Comparison of ENCODE assay signal across 26 cellular contexts in genomic region chr2:159187095-159187494, GRCh38.
DNase-seq lines count a peak whose midpoint lies in the region; TF ChIP-seq lines count a peak whose summit lies in the region.
"Had no signal": no experiment of that assay in that cellular context is flagged by ENCODE, and none has a peak within 500 bp of the region (broad histone marks: within the 10 kb centered on the region; RNA-seq: fewer than 3 reads in every experiment).

No MANE protein-coding gene starts in this region.

- peaks cover 35% of the 10 kb centered on the region for H3K79me1 ChIP-seq in mesenchymal stem cell (replicated peaks; ENCODE audit: low read length, poor library complexity, severe bottlenecking)

- H2BK15ac ChIP-seq in mesenchymal stem cell (ENCODE audit: low read depth, poor library complexity, severe bottlenecking), result no peak overlapping the region

- H3K4me2 ChIP-seq in BLaER1 (peak overlapping the region; percentile 73), mesenchymal stem cell (ENCODE audit: low read length, poor library complexity, severe bottlenecking) (no peak overlapping the region)
- H3K4me2 ChIP-seq: neural progenitor cell had no signal

- 68% methylated on average over 6 of the region's 6 CpGs for WGBS in mesenchymal stem cell

- no peak overlapping the region for H4K91ac ChIP-seq in mesenchymal stem cell (ENCODE audit: low read length)

- POLR2A ChIA-PET in RWPE1 (lab: Yijun Ruan, JAX; ENCODE audit: low non-redundant PET), result no interaction called here

- H4K20me1 ChIP-seq in BLaER1, result no peaks in the 10 kb centered on the region

- H3K14ac ChIP-seq in mesenchymal stem cell (ENCODE audit: low read length in 2 of 2), result no peak overlapping the region

- H3K23ac ChIP-seq in mesenchymal stem cell (ENCODE audit: low read length in 2 of 2), result no peak overlapping the region

- H3K4me1 ChIP-seq in BLaER1 (peaks cover 63% of the 10 kb centered on the region), mesenchymal stem cell (ENCODE audit: control insufficient read depth, insufficient read depth, low read depth, low read length) (peaks cover 22% of the 10 kb centered on the region)
- H3K4me1 ChIP-seq: neural progenitor cell, SJCRH30, testis had no signal

- H3K27ac ChIP-seq in BLaER1 (peak overlapping the region; percentile 39), RWPE1 (0 out of 2 replicates have a peak overlapping the region, but pooled peaks have one; percentile 1), mesenchymal stem cell (ENCODE audit: low read length, poor library complexity, severe bottlenecking) (peak overlapping the region; percentile 88)
- H3K27ac ChIP-seq: neural progenitor cell, SJCRH30, testis had no signal

- no peaks in the 10 kb centered on the region for H3K27me3 Mint-ChIP-seq in activated CD4-positive, alpha-beta T cell treated with anti-CD3 and anti-CD28 coated beads, Interleukin-2, amount 10 ng/mL, durations not matched to agents 24 days and 14 days
- H3K27me3 Mint-ChIP-seq: activated naive CD4-positive, alpha-beta T cell treated with anti-CD3 and anti-CD28 coated beads, Interleukin-2, amount 50 U/mL, for 24 hours; CD4-positive, alpha-beta memory T cell; stimulated activated naive CD8-positive, alpha-beta T cell treated with anti-CD3 and anti-CD28 coated beads, Interleukin-15, Interleukin-2, amounts not matched to agents 100 ng/mL and 50 ng/mL, for 24 hours had no signal

- intact Hi-C loops in activated CD4-positive, alpha-beta T cell treated with anti-CD3 and anti-CD28 coated beads, Interleukin-2, amount 10 ng/mL, durations not matched to agents 24 days and 14 days (cut with micrococcal nuclease), result no loop called here

- no peak overlapping the region for H3K4ac ChIP-seq in mesenchymal stem cell (ENCODE audit: low read depth in 1 of 2, low read length in 2 of 2)

- H4K8ac ChIP-seq in mesenchymal stem cell (ENCODE audit: low read length), result no peak overlapping the region

- H3K18ac ChIP-seq in mesenchymal stem cell (ENCODE audit: low read depth in 1 of 2, low read length in 2 of 2), result no peak overlapping the region

- H3K9me3 ChIP-seq in BLaER1 (no peaks in the 10 kb centered on the region), mesenchymal stem cell (ENCODE audit: control insufficient read depth, low read length) (no peaks in the 10 kb centered on the region)
- H3K9me3 ChIP-seq: SJCRH30, testis had no signal

- H3K4me3 ChIP-seq in BLaER1, result no peak overlapping the region
- no peak overlapping the region for H3K4me3 ChIP-seq in choroid plexus epithelial cell (ENCODE audit: low read depth, low read length)
- no peak overlapping the region for H3K4me3 ChIP-seq in mesenchymal stem cell (ENCODE audit: insufficient read depth in 1 of 2, low read depth in 1 of 2, low read length in 2 of 2)
- H3K4me3 ChIP-seq in H7 (ENCODE audit: insufficient read depth, low read depth, low read length), result no peak overlapping the region
- H3K4me3 ChIP-seq: neural progenitor cell, SJCRH30, testis had no signal

- H3K36me3 ChIP-seq in BLaER1 (no peaks in the 10 kb centered on the region), mesenchymal stem cell (ENCODE audit: control insufficient read depth in 1 of 2, insufficient read depth in 2 of 2, low read depth in 1 of 2, low read length in 2 of 2) (peaks cover 6 to 36% of the 10 kb centered on the region in 2 experiments), H7 (replicated peaks; ENCODE audit: control insufficient read depth, insufficient read depth, low read length) (no peaks in the 10 kb centered on the region)
- H3K36me3 ChIP-seq: neural progenitor cell, SJCRH30 had no signal

- TF ChIP-seq CTCF in RWPE1 (conservative IDR thresholded peaks at IDR 0.05; ENCODE audit: low read depth) (no peak), choroid plexus epithelial cell (conservative IDR thresholded peaks at IDR 0.05; ENCODE audit: low read depth, low read length) (no peak)

- 0 out of 2 replicates have a peak overlapping the region, but pooled peaks have one; percentile 9 for H3K9ac ChIP-seq in BLaER1
- H3K9ac ChIP-seq in mesenchymal stem cell (ENCODE audit: low read length), result no peak overlapping the region
- H3K9ac ChIP-seq: neural progenitor cell had no signal

- H3K4me3 Mint-ChIP-seq in activated CD4-positive, alpha-beta T cell treated with anti-CD3 and anti-CD28 coated beads, Interleukin-2, amount 10 ng/mL, durations not matched to agents 24 days and 14 days, result no peak overlapping the region
- H3K4me3 Mint-ChIP-seq: activated naive CD4-positive, alpha-beta T cell treated with anti-CD3 and anti-CD28 coated beads, Interleukin-2, amount 50 U/mL, for 24 hours; CD4-positive, alpha-beta memory T cell; neural progenitor cell; stimulated activated naive CD8-positive, alpha-beta T cell treated with anti-CD3 and anti-CD28 coated beads, Interleukin-15, Interleukin-2, amounts not matched to agents 100 ng/mL and 50 ng/mL, for 24 hours had no signal

- H3K27ac Mint-ChIP-seq in activated CD4-positive, alpha-beta T cell treated with anti-CD3 and anti-CD28 coated beads, Interleukin-2, amount 10 ng/mL, durations not matched to agents 24 days and 14 days, result no peak overlapping the region
- H3K27ac Mint-ChIP-seq: activated naive CD4-positive, alpha-beta T cell treated with anti-CD3 and anti-CD28 coated beads, Interleukin-2, amount 50 U/mL, for 24 hours; CD4-positive, alpha-beta memory T cell; IgD-negative memory B cell; neural progenitor cell; stimulated activated naive CD8-positive, alpha-beta T cell treated with anti-CD3 and anti-CD28 coated beads, Interleukin-15, Interleukin-2, amounts not matched to agents 100 ng/mL and 50 ng/mL, for 24 hours had no signal

- no peaks in the 10 kb centered on the region for H3K27me3 ChIP-seq in BLaER1
- H3K27me3 ChIP-seq in mesenchymal stem cell (ENCODE audit: control insufficient read depth in 1 of 2, insufficient read depth in 1 of 2, low read length in 2 of 2), result no peaks in the 10 kb centered on the region
- no peaks in the 10 kb centered on the region for H3K27me3 ChIP-seq in H7 (ENCODE audit: control insufficient read depth, insufficient read depth, low read length)
- H3K27me3 ChIP-seq: neural progenitor cell, SJCRH30, testis had no signal

- no peak for DNase-seq in RWPE1 (ENCODE audit: low spot score)
- peak; percentile 33 for DNase-seq in choroid plexus epithelial cell (ENCODE audit: low read depth)
- no peak for DNase-seq in mesenchymal stem cell
- DNase-seq in H7, result no peak
- no peak for DNase-seq in activated CD4-positive, alpha-beta T cell treated with anti-CD3 and anti-CD28 coated beads, Interleukin-2, amount 10 ng/mL, durations not matched to agents 24 days and 14 days
- no peak for DNase-seq in DMS 273 treated with DMSO at 0.1 percent for 48 hours (lab: John Stamatoyannopoulos, UW)
- DNase-seq in NCI-H128 (lab: John Stamatoyannopoulos, UW; ENCODE audit: unreplicated experiment), result no peak
- DNase-seq: activated T-cell treated with anti-CD3 and anti-CD28 coated beads for 4 hours; AML-193; amniotic stem cell; CD4-positive, alpha-beta memory T cell; hypothalamus; left colon; MV-4-11; NCI-H1436 treated with DMSO at 0.1 percent for 48 hours; NCI-H446; NCI-H774; right cardiac atrium; SJCRH30; stimulated activated CD4-positive, alpha-beta T cell treated with anti-CD3 and anti-CD28 coated beads, Interleukin-1b, Interleukin-23, amount 100 ng/mL, for 48 hours; testis had no signal

- CTCF ChIA-PET in RWPE1 (lab: Yijun Ruan, JAX), result no interaction called here

- no peak overlapping the region for H2BK5ac ChIP-seq in mesenchymal stem cell (ENCODE audit: low read depth, low read length, poor library complexity, severe bottlenecking)

- peaks cover 4% of the 10 kb centered on the region for H3K4me1 Mint-ChIP-seq in activated CD4-positive, alpha-beta T cell treated with anti-CD3 and anti-CD28 coated beads, Interleukin-2, amount 10 ng/mL, durations not matched to agents 24 days and 14 days
- H3K4me1 Mint-ChIP-seq: neural progenitor cell had no signal

- no peaks in the 10 kb centered on the region for H3K36me3 Mint-ChIP-seq in activated CD4-positive, alpha-beta T cell treated with anti-CD3 and anti-CD28 coated beads, Interleukin-2, amount 10 ng/mL, durations not matched to agents 24 days and 14 days (ENCODE audit: low read depth)
- H3K36me3 Mint-ChIP-seq: activated naive CD4-positive, alpha-beta T cell treated with anti-CD3 and anti-CD28 coated beads, Interleukin-2, amount 50 U/mL, for 24 hours; CD4-positive, alpha-beta memory T cell had no signal

- no peak overlapping the region for H2BK120ac ChIP-seq in mesenchymal stem cell (ENCODE audit: low read depth, low read length)

- H2AK5ac ChIP-seq in mesenchymal stem cell (ENCODE audit: low read length, severe bottlenecking), result peak overlapping the region; percentile 31

- no peaks in the 10 kb centered on the region for H3K9me3 Mint-ChIP-seq in activated CD4-positive, alpha-beta T cell treated with anti-CD3 and anti-CD28 coated beads, Interleukin-2, amount 10 ng/mL, durations not matched to agents 24 days and 14 days
- H3K9me3 Mint-ChIP-seq: activated naive CD4-positive, alpha-beta T cell treated with anti-CD3 and anti-CD28 coated beads, Interleukin-2, amount 50 U/mL, for 24 hours; IgD-negative memory B cell; neural progenitor cell; stimulated activated naive CD8-positive, alpha-beta T cell treated with anti-CD3 and anti-CD28 coated beads, Interleukin-15, Interleukin-2, amounts not matched to agents 100 ng/mL and 50 ng/mL, for 24 hours had no signal

- no peak overlapping the region for H2AFZ ChIP-seq in mesenchymal stem cell (ENCODE audit: low read depth, low read length)
- H2AFZ ChIP-seq: neural progenitor cell had no signal

- H2BK12ac ChIP-seq in mesenchymal stem cell (ENCODE audit: low read length in 2 of 2), result no peak overlapping the region

Comparison
In these comparisons a context has a peak if more than half of its experiments do, and no peak if none do; other contexts are left out.
1. H3K27ac ChIP-seq: peak in every context shown above with its lines; median percentile 88 in mesenchymal stem cell; 39 in BLaER1; 1 in RWPE1.